ENCODE assay signal across 8 cellular contexts in genomic region chr1:98661544-98662353, GRCh38. TPM values are rescaled to one million over a fixed set of nuclear protein-coding genes. Genes with fewer than 3 reads are reported as not detected.
DNase-seq lines count a peak whose midpoint lies in the region; ATAC-seq and TF ChIP-seq lines count a peak whose summit lies in the region.

TSS of gene SNX7 (plus strand) at chr1:98661721. CDS start at chr1:98661732, 11 bp downstream.

- H3K79me1 ChIP-seq in H9 (ENCODE audit: insufficient read depth, low read depth, low read length, poor library complexity, severe bottlenecking) = no peaks in the 10 kb centered on the region

- H4K5ac ChIP-seq in H9 (ENCODE audit: insufficient read length, low read depth, low read length) = no peak within 1 kb of the TSS

- CTCF ChIA-PET in activated CD4-positive, alpha-beta T cell treated with anti-CD3 and anti-CD28 coated beads for 36 hours (lab: Charles Lee) = interaction anchor here (1.0 kb wide), 1 partner anchor 10 kb away, joined by 3 read pairs; no protein-coding TSS in a partner anchor

- H3K4me3 ChIP-seq in muscle layer of duodenum (ENCODE audit: low read depth in 1 of 2, low read length in 2 of 2) = peak within 1 kb of the TSS; percentile 82 to 91

- DNase-seq in activated CD4-positive, alpha-beta T cell treated with anti-CD3 and anti-CD28 coated beads for 36 hours = peak; percentile 30
- no peak for DNase-seq in activated CD4-positive, alpha-beta T cell treated with anti-CD3 and anti-CD28 coated beads, Interleukin-2, amount 50 U/mL, for 4 hours
- DNase-seq in H9 = peak; percentile 79
- DNase-seq in NCI-H1105 (lab: John Stamatoyannopoulos, UW) = peak; percentile 72
- peak; percentile 24 to 42 for DNase-seq in activated T-cell treated with anti-CD3 and anti-CD28 coated beads, Interleukin-2, amount 50 U/mL, for 72 hours
- DNase-seq in fibroblast of the conjunctiva (ENCODE audit: low read depth) = peak; percentile 42
- DNase-seq in ureter (ENCODE audit: low spot score) = peak; percentile 88

- H4K20me1 ChIP-seq in H9 (ENCODE audit: control insufficient read depth, insufficient read depth, insufficient read length) = no peaks in the 10 kb centered on the region

- H3K4me3 Mint-ChIP-seq in activated CD4-positive, alpha-beta T cell treated with anti-CD3 and anti-CD28 coated beads for 36 hours = peak within 1 kb of the TSS; percentile 66
- peak within 1 kb of the TSS; percentile 95 to 98 for H3K4me3 Mint-ChIP-seq in H9
- H3K4me3 Mint-ChIP-seq in activated T-cell treated with anti-CD3 and anti-CD28 coated beads, Interleukin-2, amount 50 U/mL, for 72 hours = peak within 1 kb of the TSS; percentile 86 to 92

- no peaks in the 10 kb centered on the region for H3K36me3 ChIP-seq in muscle layer of duodenum (ENCODE audit: control insufficient read depth in 1 of 2, insufficient read depth in 2 of 2, low read length in 2 of 2)

- TF ChIP-seq CTCF in H9 (conservative IDR thresholded peaks at IDR 0.05) = peak; percentile 48; the same call in 2 of the 3 replicates

- H3K56ac ChIP-seq in H9 (ENCODE audit: insufficient read length, low read depth, low read length) = no peak within 1 kb of the TSS

- H2BK120ac ChIP-seq in H9 (ENCODE audit: low read depth, low read length, poor library complexity, severe bottlenecking) = no peak within 1 kb of the TSS

- no peak within 1 kb of the TSS for H3T11ph ChIP-seq in H9 (ENCODE audit: low read length)

- H3K4me1 ChIP-seq in H9 (ENCODE audit: insufficient read depth, low read length) = no peaks in the 10 kb centered on the region
- peaks cover 7 to 11% of the 10 kb centered on the region in 2 donors for H3K4me1 ChIP-seq in muscle layer of duodenum (ENCODE audit: control insufficient read depth in 1 of 2, insufficient read depth in 2 of 2, low read length in 2 of 2)

- peak within 1 kb of the TSS; percentile 74 for H3K9ac ChIP-seq in H9 (ENCODE audit: extremely low read depth, insufficient read length, low read length)

- no peaks in the 10 kb centered on the region for H3K9me3 Mint-ChIP-seq in activated CD4-positive, alpha-beta T cell treated with anti-CD3 and anti-CD28 coated beads for 36 hours (ENCODE audit: low read depth)
- H3K9me3 Mint-ChIP-seq in H9 = no peaks in the 10 kb centered on the region
- no peaks in the 10 kb centered on the region for H3K9me3 Mint-ChIP-seq in activated T-cell treated with anti-CD3 and anti-CD28 coated beads, Interleukin-2, amount 50 U/mL, for 72 hours

- H2BK20ac ChIP-seq in H9 (ENCODE audit: low read depth, low read length, poor library complexity, severe bottlenecking) = no peak within 1 kb of the TSS

- no peak within 1 kb of the TSS for H3K4ac ChIP-seq in H9 (ENCODE audit: low read depth, low read length)

- H3K4me2 ChIP-seq in H9 (ENCODE audit: insufficient read depth, insufficient read length, low read length) = peak within 1 kb of the TSS; percentile 79

- no peaks in the 10 kb centered on the region for H3K27me3 ChIP-seq in H9 (ENCODE audit: insufficient read depth, low read length)
- no peaks in the 10 kb centered on the region for H3K27me3 ChIP-seq in muscle layer of duodenum (ENCODE audit: low read depth, low read length)

- H3K4me1 Mint-ChIP-seq in activated CD4-positive, alpha-beta T cell treated with anti-CD3 and anti-CD28 coated beads for 36 hours = peaks cover 10% of the 10 kb centered on the region
- H3K4me1 Mint-ChIP-seq in H9 = peaks cover 20 to 22% of the 10 kb centered on the region in 2 experiments
- H3K4me1 Mint-ChIP-seq in activated T-cell treated with anti-CD3 and anti-CD28 coated beads, Interleukin-2, amount 50 U/mL, for 72 hours (ENCODE audit: low read depth) = peaks cover 12% of the 10 kb centered on the region

- no peak within 1 kb of the TSS for H2AFZ ChIP-seq in H9 (ENCODE audit: low read length)

- H3K27ac ChIP-seq in H9 (ENCODE audit: insufficient read length, low read depth, low read length) (no peak within 1 kb of the TSS), muscle layer of duodenum (ENCODE audit: low read length) (peak within 1 kb of the TSS; percentile 90)

- no CpG with 5 or more reads among the region's 80 CpGs for WGBS in H9 (ENCODE audit: extremely low coverage, insufficient read length, low lambda C conversion rate)

- ATAC-seq in activated CD4-positive, alpha-beta T cell treated with anti-CD3 and anti-CD28 coated beads for 36 hours = peak; percentile 66
- peak; percentile 77 to 90 for ATAC-seq in activated T-cell treated with anti-CD3 and anti-CD28 coated beads, Interleukin-2, amount 50 U/mL, for 72 hours (replicated peaks in 1 of 2)

- no peak within 1 kb of the TSS for H4K91ac ChIP-seq in H9 (ENCODE audit: insufficient read length, low read depth, low read length)

- no peak within 1 kb of the TSS for H4K8ac ChIP-seq in H9 (replicated peaks; ENCODE audit: insufficient read length, low read depth, low read length)

- H3K18ac ChIP-seq in H9 (ENCODE audit: insufficient read length, low read depth, low read length) = peak within 1 kb of the TSS; percentile 75

- H3K27ac Mint-ChIP-seq in activated CD4-positive, alpha-beta T cell treated with anti-CD3 and anti-CD28 coated beads for 36 hours = no peak within 1 kb of the TSS
- peak within 1 kb of the TSS in 2 of 3 experiments; percentile 43 to 91; a peak in 3 of 7 replicates for H3K27ac Mint-ChIP-seq in H9
- peak within 1 kb of the TSS; percentile 68 for H3K27ac Mint-ChIP-seq in activated T-cell treated with anti-CD3 and anti-CD28 coated beads, Interleukin-2, amount 50 U/mL, for 72 hours

- H3K36me3 Mint-ChIP-seq in activated CD4-positive, alpha-beta T cell treated with anti-CD3 and anti-CD28 coated beads for 36 hours (ENCODE audit: low read depth) = no peaks in the 10 kb centered on the region
- no peaks in the 10 kb centered on the region for H3K36me3 Mint-ChIP-seq in H9 (ENCODE audit: insufficient read depth in 1 of 3, low read depth in 3 of 3)
- H3K36me3 Mint-ChIP-seq in activated T-cell treated with anti-CD3 and anti-CD28 coated beads, Interleukin-2, amount 50 U/mL, for 72 hours (ENCODE audit: insufficient read depth in 2 of 2) = no peaks in the 10 kb centered on the region

- POLR2A ChIA-PET in activated CD4-positive, alpha-beta T cell treated with anti-CD3 and anti-CD28 coated beads for 36 hours (lab: Charles Lee) = no interaction called here

- intact Hi-C loops in activated CD4-positive, alpha-beta T cell treated with anti-CD3 and anti-CD28 coated beads for 36 hours (cut with DNase I, micrococcal nuclease) = no loop called here

- H2BK15ac ChIP-seq in H9 (ENCODE audit: low read depth, low read length) = no peak within 1 kb of the TSS

- H3K9me3 ChIP-seq in H9 (ENCODE audit: control insufficient read depth, low read depth, low read length) (no peaks in the 10 kb centered on the region), muscle layer of duodenum (ENCODE audit: control insufficient read depth in 1 of 2, low read length in 2 of 2) (no peaks in the 10 kb centered on the region)

- H2BK12ac ChIP-seq in H9 (ENCODE audit: insufficient read length, low read depth, low read length) = no peak within 1 kb of the TSS

- H3K27me3 Mint-ChIP-seq in activated CD4-positive, alpha-beta T cell treated with anti-CD3 and anti-CD28 coated beads for 36 hours = peaks cover 38% of the 10 kb centered on the region
- no peaks in the 10 kb centered on the region; the same call in 1 of the 2 replicates for H3K27me3 Mint-ChIP-seq in H9 (ENCODE audit: low read depth)
- peaks cover 52% of the 10 kb centered on the region for H3K27me3 Mint-ChIP-seq in activated T-cell treated with anti-CD3 and anti-CD28 coated beads, Interleukin-2, amount 50 U/mL, for 72 hours (ENCODE audit: low read depth)

- no peak within 1 kb of the TSS for H3K23ac ChIP-seq in H9 (ENCODE audit: insufficient read length, low read depth, low read length)

- H3K23me2 ChIP-seq in H9 (ENCODE audit: insufficient read length, low read depth, low read length, poor library complexity, severe bottlenecking) = peaks cover 6% of the 10 kb centered on the region

- no peak within 1 kb of the TSS for H2BK5ac ChIP-seq in H9 (ENCODE audit: insufficient read length, low read length)

- H3K79me2 ChIP-seq in H9 (ENCODE audit: insufficient read depth, low read length) = no peaks in the 10 kb centered on the region

- H3K14ac ChIP-seq in H9 (ENCODE audit: insufficient read depth, low read length) = peak within 1 kb of the TSS; percentile 86

- no peak within 1 kb of the TSS for H2AK5ac ChIP-seq in H9 (ENCODE audit: insufficient read length, low read length)

RNA-seq across cellular contexts. Expression of gene SNX7, which starts in this region (rescaled TPM):
- total RNA-seq in activated CD4-positive, alpha-beta T cell treated with anti-CD3 and anti-CD28 coated beads for 36 hours = under 1 TPM; 0.18 to 0.32 TPM
- 23.8 and 24.7 TPM in 2 replicates for total RNA-seq in H9 (2021)
- total RNA-seq in activated T-cell treated with anti-CD3 and anti-CD28 coated beads, Interleukin-2, amount 50 U/mL, for 72 hours = under 1 TPM in 1 of 2 donors, not detected in 1; 0.63 TPM
- total RNA-seq in ureter = 25.0 TPM

Comparison
In these comparisons a context has a peak if more than half of its experiments do, and no peak if none do; other contexts are left out.
1. RNA of gene SNX7 (total RNA-seq): 25.0 TPM in ureter (single experiment) and 23.8 to 24.7 TPM in H9; 0.63 TPM in activated T-cell treated with anti-CD3 and anti-CD28 coated beads, Interleukin-2, amount 50 U/mL, for 72 hours and 0.18 to 0.32 TPM in activated CD4-positive, alpha-beta T cell treated with anti-CD3 and anti-CD28 coated beads for 36 hours; every median in the first group is over 10 times any median in the second.
2. Peak in DNase-seq and ATAC-seq in activated CD4-positive, alpha-beta T cell treated with anti-CD3 and anti-CD28 coated beads for 36 hours; RNA of the gene not detected or under 1 TPM.
3. Peak in DNase-seq and ATAC-seq in activated T-cell treated with anti-CD3 and anti-CD28 coated beads, Interleukin-2, amount 50 U/mL, for 72 hours; RNA of the gene not detected or under 1 TPM.
4. DNase-seq: peak in H9 (single experiment), NCI-H1105 (single experiment), fibroblast of the conjunctiva (single experiment) and ureter (single experiment); none in activated CD4-positive, alpha-beta T cell treated with anti-CD3 and anti-CD28 coated beads, Interleukin-2, amount 50 U/mL, for 4 hours (0 of 2).
5. Peak in every context shown above with its lines, with median percentiles within 50 percentile points of each other: H3K4me3 Mint-ChIP-seq.